In the genomic region with DNA sequence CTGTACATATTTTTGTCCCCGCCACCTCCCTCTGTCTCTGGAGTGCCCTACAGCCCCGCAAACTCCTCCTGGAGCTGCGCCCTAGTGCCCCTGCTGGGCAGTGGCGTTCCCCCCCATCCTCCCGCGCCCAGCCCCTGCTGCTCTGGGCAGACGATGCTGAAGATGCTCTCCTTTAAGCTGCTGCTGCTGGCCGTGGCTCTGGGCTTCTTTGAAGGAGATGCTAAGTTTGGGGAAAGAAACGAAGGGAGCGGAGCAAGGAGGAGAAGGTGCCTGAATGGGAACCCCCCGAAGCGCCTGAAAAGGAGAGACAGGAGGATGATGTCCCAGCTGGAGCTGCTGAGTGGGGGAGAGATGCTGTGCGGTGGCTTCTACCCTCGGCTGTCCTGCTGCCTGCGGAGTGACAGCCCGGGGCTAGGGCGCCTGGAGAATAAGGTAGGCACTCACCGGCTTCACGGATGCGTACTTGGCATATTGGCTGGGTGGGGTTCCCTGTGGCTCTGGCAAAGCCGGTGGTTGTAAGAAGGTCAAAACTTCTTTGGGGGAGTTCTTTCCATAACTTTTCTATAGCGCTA, we compare ENCODE assay signal across 8 cellular contexts. TPM values are rescaled to one million over a fixed set of nuclear protein-coding genes. Genes with fewer than 3 reads are reported as not detected.
DNase-seq lines count a peak whose midpoint lies in the region; ATAC-seq lines count a peak whose summit lies in the region.

No MANE protein-coding gene starts in this region.

- H3K9me3 ChIP-seq in CD4-positive, CD25-positive, alpha-beta regulatory T cell (ENCODE audit: control insufficient read depth in 2 of 2, low read length in 2 of 2) = no peaks in the 10 kb centered on the region
- no peaks in the 10 kb centered on the region for H3K9me3 ChIP-seq in right cardiac atrium (ENCODE audit: control insufficient read depth, low read length)

- H3K4me1 Mint-ChIP-seq in CD4-positive, CD25-positive, alpha-beta regulatory T cell = peaks cover 11 to 18% (median 15%) of the 10 kb centered on the region in 4 donors
- peaks cover 21% of the 10 kb centered on the region for H3K4me1 Mint-ChIP-seq in activated CD8-positive, alpha-beta T cell treated with anti-CD3 and anti-CD28 coated beads, Interleukin-2, amount 10 ng/mL, durations not matched to agents 7 days and 5 days (ENCODE audit: low read depth)

- no peak overlapping the region for H3K4me3 ChIP-seq in CD4-positive, CD25-positive, alpha-beta regulatory T cell (ENCODE audit: low read depth, low read length)
- peak overlapping the region; percentile 74 for H3K4me3 ChIP-seq in right cardiac atrium (ENCODE audit: low read length)
- peak overlapping the region; percentile 77 for H3K4me3 ChIP-seq in rectal smooth muscle tissue (ENCODE audit: low read length)

- peaks cover 0 to 5% (median 0%) of the 10 kb centered on the region in 7 donors for H3K9me3 Mint-ChIP-seq in CD4-positive, CD25-positive, alpha-beta regulatory T cell
- no peaks in the 10 kb centered on the region for H3K9me3 Mint-ChIP-seq in activated CD8-positive, alpha-beta T cell treated with anti-CD3 and anti-CD28 coated beads, Interleukin-2, amount 10 ng/mL, durations not matched to agents 7 days and 5 days (ENCODE audit: insufficient read depth)

- intact Hi-C loops in right cardiac atrium (cut with DNase I) = no loop called here

- H3K27ac Mint-ChIP-seq in CD4-positive, CD25-positive, alpha-beta regulatory T cell = peak overlapping the region in 1 of 3 donors; percentile 1
- H3K27ac Mint-ChIP-seq in activated CD8-positive, alpha-beta T cell treated with anti-CD3 and anti-CD28 coated beads, Interleukin-2, amount 10 ng/mL, durations not matched to agents 7 days and 5 days = no peak overlapping the region

- CTCF ChIA-PET in activated CD8-positive, alpha-beta T cell treated with anti-CD3 and anti-CD28 coated beads, Interleukin-2, amount 10 ng/mL, durations not matched to agents 7 days and 5 days (lab: Charles Lee) = no interaction called here

- H3K36me3 ChIP-seq in CD4-positive, CD25-positive, alpha-beta regulatory T cell (ENCODE audit: control insufficient read depth, insufficient read depth, low read length) = no peaks in the 10 kb centered on the region
- no peaks in the 10 kb centered on the region for H3K36me3 ChIP-seq in rectal smooth muscle tissue (ENCODE audit: control insufficient read depth, insufficient read depth, low read length)

- H3K27me3 ChIP-seq in CD4-positive, CD25-positive, alpha-beta regulatory T cell (ENCODE audit: control insufficient read depth, insufficient read depth, low read length) = peaks cover 23% of the 10 kb centered on the region
- no peaks in the 10 kb centered on the region for H3K27me3 ChIP-seq in right cardiac atrium (ENCODE audit: control insufficient read depth, insufficient read depth)
- peaks cover 19% of the 10 kb centered on the region for H3K27me3 ChIP-seq in rectal smooth muscle tissue (ENCODE audit: control insufficient read depth, insufficient read depth, low read length)

- peak overlapping the region; percentile 21 for H3K9ac ChIP-seq in rectal smooth muscle tissue (ENCODE audit: low read length)

- DNase-seq in CD4-positive, CD25-positive, alpha-beta regulatory T cell = peak in 1 of 3 donors; percentile 7
- no peak for DNase-seq in activated CD8-positive, alpha-beta T cell treated with anti-CD3 and anti-CD28 coated beads, Interleukin-2, amount 10 ng/mL, durations not matched to agents 7 days and 5 days
- peak in 2 of 3 donors; percentile 38 to 43 for DNase-seq in right cardiac atrium
- DNase-seq in NAMALWA (ENCODE audit: low spot score) = no peak
- no peak for DNase-seq in G401 (ENCODE audit: low spot score)

- peaks cover 46% of the 10 kb centered on the region for H3K27me3 Mint-ChIP-seq in CD4-positive, CD25-positive, alpha-beta regulatory T cell
- peaks cover 58% of the 10 kb centered on the region for H3K27me3 Mint-ChIP-seq in activated CD8-positive, alpha-beta T cell treated with anti-CD3 and anti-CD28 coated beads, Interleukin-2, amount 10 ng/mL, durations not matched to agents 7 days and 5 days (ENCODE audit: low read depth)

- POLR2A ChIA-PET in activated CD8-positive, alpha-beta T cell treated with anti-CD3 and anti-CD28 coated beads, Interleukin-2, amount 10 ng/mL, durations not matched to agents 7 days and 5 days (lab: Charles Lee) = no interaction called here

- no peak overlapping the region for H3K27ac ChIP-seq in CD4-positive, CD25-positive, alpha-beta regulatory T cell (ENCODE audit: insufficient read depth, low read length, poor library complexity, severe bottlenecking)
- no peak overlapping the region for H3K27ac ChIP-seq in right cardiac atrium (ENCODE audit: low read length)
- no peak overlapping the region for H3K27ac ChIP-seq in rectal smooth muscle tissue (ENCODE audit: low read depth, low read length)

- H3K4me3 Mint-ChIP-seq in CD4-positive, CD25-positive, alpha-beta regulatory T cell = peak overlapping the region in 3 of 4 donors; percentile 65 to 71 (median 68)
- peak overlapping the region; percentile 77 for H3K4me3 Mint-ChIP-seq in activated CD8-positive, alpha-beta T cell treated with anti-CD3 and anti-CD28 coated beads, Interleukin-2, amount 10 ng/mL, durations not matched to agents 7 days and 5 days

- in situ Hi-C loops in G401 (cut with HindIII; ENCODE audit: low sequenced_read_pairs) = no loop called here

- peaks cover 16% of the 10 kb centered on the region for H3K4me1 ChIP-seq in CD4-positive, CD25-positive, alpha-beta regulatory T cell (ENCODE audit: control insufficient read depth, insufficient read depth, low read length, poor library complexity, severe bottlenecking)
- peaks cover 2% of the 10 kb centered on the region for H3K4me1 ChIP-seq in right cardiac atrium (ENCODE audit: control insufficient read depth, insufficient read depth, low read length)
- H3K4me1 ChIP-seq in rectal smooth muscle tissue (ENCODE audit: control insufficient read depth, insufficient read depth, low read length) = peaks cover 2% of the 10 kb centered on the region

- no peaks in the 10 kb centered on the region for H3K36me3 Mint-ChIP-seq in CD4-positive, CD25-positive, alpha-beta regulatory T cell
- H3K36me3 Mint-ChIP-seq in activated CD8-positive, alpha-beta T cell treated with anti-CD3 and anti-CD28 coated beads, Interleukin-2, amount 10 ng/mL, durations not matched to agents 7 days and 5 days (ENCODE audit: low read depth) = no peaks in the 10 kb centered on the region

- WGBS in right cardiac atrium = under 1% methylated on average over 22 of the region's 22 CpGs

- no peak for ATAC-seq in CD4-positive, CD25-positive, alpha-beta regulatory T cell (ENCODE audit: low read depth in 2 of 2)
- ATAC-seq in GM21619 (IDR thresholded peaks at IDR 0.05; ENCODE audit: unreplicated experiment) = peak; percentile 23
- peak; percentile 50 for ATAC-seq in activated CD8-positive, alpha-beta T cell treated with anti-CD3 and anti-CD28 coated beads, Interleukin-2, amount 10 ng/mL, durations not matched to agents 7 days and 5 days
- peak; percentile 19 to 43 for ATAC-seq in right cardiac atrium
- ATAC-seq in HG02763 (IDR thresholded peaks at IDR 0.05; ENCODE audit: unreplicated experiment) = no peak

RNA-seq across cellular contexts. Expression of a gene that starts 0.7 kb away (rescaled TPM):
- not detected for total RNA-seq in CD4-positive, CD25-positive, alpha-beta regulatory T cell
- polyA plus RNA-seq in CD4-positive, CD25-positive, alpha-beta regulatory T cell = not detected
- total RNA-seq in activated CD8-positive, alpha-beta T cell treated with anti-CD3 and anti-CD28 coated beads, Interleukin-2, amount 10 ng/mL, durations not matched to agents 7 days and 5 days = not detected
- 1 to 10 TPM in 1 of 4 donors, under 1 TPM in 2, not detected in 1; 0.03 to 1.2 (median 0.39) TPM for total RNA-seq in right cardiac atrium
- polyA plus RNA-seq in right cardiac atrium = 0.16 TPM
- 0.07 and 1.5 TPM in 2 replicates for total RNA-seq in G401 (2014; rRNA removed; shearing (Covaris generic))

Comparison
In these comparisons a context has a peak if more than half of its experiments do, and no peak if none do; other contexts are left out.
1. ATAC-seq: peak in GM21619 (single experiment), activated CD8-positive, alpha-beta T cell treated with anti-CD3 and anti-CD28 coated beads, Interleukin-2, amount 10 ng/mL, durations not matched to agents 7 days and 5 days (single experiment) and right cardiac atrium (2 of 2); none in CD4-positive, CD25-positive, alpha-beta regulatory T cell (0 of 2) and HG02763 (single experiment).
2. DNase-seq: peak in right cardiac atrium (2 of 3); none in activated CD8-positive, alpha-beta T cell treated with anti-CD3 and anti-CD28 coated beads, Interleukin-2, amount 10 ng/mL, durations not matched to agents 7 days and 5 days (single experiment), NAMALWA (single experiment) and G401 (single experiment).